ENCODE assay signal across 15 cellular contexts in genomic region chr20:3935956-3936340, GRCh38. TPM values are rescaled to one million over a fixed set of nuclear protein-coding genes. Genes with fewer than 3 reads are reported as not detected.
DNase-seq lines count a peak whose midpoint lies in the region; ATAC-seq and TF ChIP-seq lines count a peak whose summit lies in the region.
"Had no signal": no experiment of that assay in that cellular context is flagged by ENCODE, and none has a peak within 500 bp of the region (broad histone marks: within the 10 kb centered on the region; RNA-seq: fewer than 3 reads in every experiment).

No MANE protein-coding gene starts in this region.

- no peak for TF ChIP-seq EP300 in tibial nerve (IDR thresholded peaks at IDR 0.05)

- H3K4me2 ChIP-seq in BLaER1 (peak overlapping the region; percentile 42), osteoblast (ENCODE audit: insufficient read depth, low read length) (no peak overlapping the region)
- H3K4me2 ChIP-seq: SK-N-SH had no signal

- H3K9me3 ChIP-seq in BLaER1 (peaks cover 13% of the 10 kb centered on the region; the same call in 1 of the 2 replicates), osteoblast (ENCODE audit: low read depth, low read length) (no peaks in the 10 kb centered on the region), tibial nerve (no peaks in the 10 kb centered on the region)
- H3K9me3 ChIP-seq: SK-N-SH had no signal

- peaks cover 13% of the 10 kb centered on the region for H3K79me2 ChIP-seq in osteoblast (ENCODE audit: insufficient read depth, low read length)

- peaks cover 43% of the 10 kb centered on the region for H3K4me1 ChIP-seq in BLaER1
- H3K4me1 ChIP-seq in osteoblast (ENCODE audit: insufficient read depth, low read length): peaks cover 27% of the 10 kb centered on the region
- peaks cover 0 to 53% (median 22%) of the 10 kb centered on the region in 4 donors for H3K4me1 ChIP-seq in tibial nerve

- 85 to 94% methylated on average over 2 of the region's 2 CpGs for WGBS in tibial nerve, 2 donors

- DNase-seq in G401 (ENCODE audit: low spot score) (peak; percentile 54), RPMI7951 (ENCODE audit: low read depth) (peak; percentile 61), osteoblast (ENCODE audit: insufficient read length, low spot score, missing footprints) (no peak), SK-N-DZ (ENCODE audit: low spot score) (no peak), tibial nerve (ENCODE audit: low spot score in 2 of 2) (no peak), HK-2 (ENCODE audit: unreplicated experiment) (no peak)
- DNase-seq: activated CD8-positive, alpha-beta memory T cell treated with anti-CD3 and anti-CD28 coated beads for 24 hours; activated gamma-delta T cell; AML-193; NCI-H2081 treated with DMSO at 0.1 percent for 48 hours; SK-N-SH; stimulated activated naive CD8-positive, alpha-beta T cell treated with anti-CD3 and anti-CD28 coated beads, Interleukin-15, Interleukin-2, amounts not matched to agents 100 U/mL and 50 U/mL, for 24 hours; WERI-Rb-1 had no signal

- H3K27me3 ChIP-seq in BLaER1 (no peaks in the 10 kb centered on the region), osteoblast (ENCODE audit: insufficient read depth, low read length) (no peaks in the 10 kb centered on the region), tibial nerve (no peaks in the 10 kb centered on the region)

- in situ Hi-C loops in G401 (cut with HindIII; ENCODE audit: low sequenced_read_pairs): no loop called here

- no peak for TF ChIP-seq POLR2A in tibial nerve (IDR thresholded peaks at IDR 0.05)

- H3K4me3 ChIP-seq in BLaER1 (no peak overlapping the region), osteoblast (ENCODE audit: insufficient read depth, low read length) (no peak overlapping the region), tibial nerve (no peak overlapping the region)

- H2AFZ ChIP-seq in osteoblast (ENCODE audit: low read length): no peak overlapping the region

- H4K20me1 ChIP-seq in BLaER1 (no peaks in the 10 kb centered on the region), osteoblast (ENCODE audit: insufficient read depth, low read length) (no peaks in the 10 kb centered on the region)

- no peak for ATAC-seq in GM21526 (IDR thresholded peaks at IDR 0.05; ENCODE audit: low FRiP score, unreplicated experiment)
- ATAC-seq: stimulated activated naive CD8-positive, alpha-beta T cell treated with anti-CD3 and anti-CD28 coated beads, Interleukin-15, Interleukin-2, amounts not matched to agents 100 U/mL and 50 U/mL, for 24 hours had no signal

- no peak for TF ChIP-seq CTCF in osteoblast (IDR thresholded peaks at IDR 0.05; ENCODE audit: extremely low read depth, low read depth, low read length)
- TF ChIP-seq CTCF in tibial nerve (IDR thresholded peaks at IDR 0.05): no peak

- H3K9ac ChIP-seq in BLaER1: no peak overlapping the region
- H3K9ac ChIP-seq: SK-N-SH had no signal

- H3K36me3 ChIP-seq in BLaER1 (peaks cover 79% of the 10 kb centered on the region), osteoblast (ENCODE audit: insufficient read depth, low read length) (peaks cover 41% of the 10 kb centered on the region), tibial nerve (peaks cover 0 to 40% (median 0%) of the 10 kb centered on the region in 3 donors)
- H3K36me3 ChIP-seq: WERI-Rb-1 had no signal

- H3K27ac ChIP-seq in BLaER1 (no peak overlapping the region), osteoblast (ENCODE audit: low read depth, low read length) (peak overlapping the region; percentile 15), tibial nerve (peak overlapping the region in 2 of 4 donors; percentile 3 to 39)
- H3K27ac ChIP-seq: WERI-Rb-1 had no signal

RNA-seq across cellular contexts. Expression of gene PANK2, which starts 46.8 kb away (rescaled TPM):
- total RNA-seq in G401 (2014; rRNA removed; shearing (Covaris generic)): 58.6 and 65.2 TPM in 2 replicates
- total RNA-seq in RPMI7951 (2014; rRNA removed; shearing (Covaris generic)): 60.7 and 79.3 TPM in 2 replicates
- total RNA-seq in osteoblast (57.2 and 60.4 TPM in 2 replicates), tibial nerve (10 to 100 TPM; 58.2 to 79.7 (median 64.2) TPM)
- 58.4 and 72.3 TPM in 2 replicates for polyA plus RNA-seq in SK-N-DZ (2014; cell fraction: cytosol; rRNA removed)
- 42.2 and 45.7 TPM in 2 replicates for polyA plus RNA-seq in SK-N-DZ (2014; cell fraction: nucleus; rRNA removed)

Comparison
In these comparisons a context has a peak if more than half of its experiments do, and no peak if none do; other contexts are left out.
1. DNase-seq: peak in G401 (single experiment) and RPMI7951 (single experiment); none in osteoblast (single experiment), SK-N-DZ (single experiment), tibial nerve (0 of 2) and HK-2 (single experiment).